1 cellular context compared by ENCODE assay signal in the genomic region with DNA sequence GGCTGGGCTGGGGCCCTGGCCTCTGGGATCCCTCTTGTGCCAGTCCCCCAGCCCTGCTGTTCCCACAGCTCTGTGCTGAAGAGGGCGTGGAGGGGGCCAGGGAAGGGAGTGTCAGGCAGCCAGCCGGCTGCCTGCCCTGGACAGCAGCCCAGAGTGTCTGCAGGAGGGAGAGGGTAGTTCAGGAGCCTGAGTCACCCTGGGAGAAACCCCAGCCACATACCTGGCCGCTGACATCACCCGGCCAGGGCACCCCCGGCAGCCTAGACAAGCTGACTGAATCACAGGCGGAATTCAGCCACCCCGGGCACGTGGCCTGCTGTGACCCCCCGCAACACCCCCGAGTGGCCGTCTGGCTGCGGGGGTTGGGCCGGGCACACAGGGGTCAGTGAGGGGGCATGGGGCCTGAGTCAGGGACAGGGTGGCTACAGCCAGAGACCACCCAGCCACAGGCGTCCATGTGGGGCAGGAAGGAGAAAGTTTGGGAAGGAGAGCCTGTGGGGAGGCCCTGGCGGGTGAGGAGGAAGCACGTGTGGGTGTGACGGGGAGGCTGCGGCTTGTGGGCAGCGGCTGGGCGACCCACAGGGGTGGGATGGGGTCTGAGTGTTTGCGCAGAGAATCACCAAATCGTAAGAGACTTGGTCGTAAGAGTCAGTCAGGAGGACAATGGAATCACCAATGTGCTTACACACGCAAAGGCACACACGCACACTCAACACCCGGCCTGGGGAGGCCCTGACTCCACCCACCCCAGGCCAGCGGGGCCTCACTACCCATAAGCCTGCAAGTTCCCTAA.
TF ChIP-seq lines count a peak whose summit lies in the region.

No MANE protein-coding gene starts in this region.

TF ChIP-seq in HepG2, 621 proteins besides CTCF, POLR2A, EP300 and RAD21 (continued from another document and continues in another):
- TF ChIP-seq, protein P1, sequence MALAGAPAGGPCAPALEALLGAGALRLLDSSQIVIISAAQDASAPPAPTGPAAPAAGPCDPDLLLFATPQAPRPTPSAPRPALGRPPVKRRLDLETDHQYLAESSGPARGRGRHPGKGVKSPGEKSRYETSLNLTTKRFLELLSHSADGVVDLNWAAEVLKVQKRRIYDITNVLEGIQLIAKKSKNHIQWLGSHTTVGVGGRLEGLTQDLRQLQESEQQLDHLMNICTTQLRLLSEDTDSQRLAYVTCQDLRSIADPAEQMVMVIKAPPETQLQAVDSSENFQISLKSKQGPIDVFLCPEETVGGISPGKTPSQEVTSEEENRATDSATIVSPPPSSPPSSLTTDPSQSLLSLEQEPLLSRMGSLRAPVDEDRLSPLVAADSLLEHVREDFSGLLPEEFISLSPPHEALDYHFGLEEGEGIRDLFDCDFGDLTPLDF (CRISPR knock-in tag; IDR thresholded peaks at IDR 0.05): no peak
- TF ChIP-seq ZNF75D (CRISPR knock-in tag; IDR thresholded peaks at IDR 0.05; ENCODE audit: borderline replicate concordance): no peak
- no peak for TF ChIP-seq ZNF563 (CRISPR knock-in tag; IDR thresholded peaks at IDR 0.05)
- peak; percentile 54 for TF ChIP-seq XRCC5 (optimal IDR thresholded peaks at IDR 0.05; ENCODE audit: low read length)
- TF ChIP-seq KLF12 (CRISPR knock-in tag; IDR thresholded peaks at IDR 0.05; ENCODE audit: borderline replicate concordance): 0 out of 2 replicates have a peak, but pooled peaks have one; percentile 40
- TF ChIP-seq AHR (CRISPR knock-in tag; IDR thresholded peaks at IDR 0.05): peak; percentile 40; the same call in 1 of the 2 replicates
- TF ChIP-seq ZNF670 (CRISPR knock-in tag; IDR thresholded peaks at IDR 0.05; ENCODE audit: borderline replicate concordance): peak; percentile 39; the same call in 1 of the 2 replicates
- no peak for TF ChIP-seq SMC3 (IDR thresholded peaks at IDR 0.05; ENCODE audit: low read length)
- 0 out of 2 replicates have a peak, but pooled peaks have one; percentile 47 for TF ChIP-seq ARNT2 (CRISPR knock-in tag; IDR thresholded peaks at IDR 0.05; ENCODE audit: low read depth)
- TF ChIP-seq SRSF1 (optimal IDR thresholded peaks at IDR 0.05; ENCODE audit: low read depth, low read length): no peak
- peak; percentile 89 for TF ChIP-seq PTBP1 (IDR thresholded peaks at IDR 0.05; ENCODE audit: low read depth, low read length, poor library complexity, severe bottlenecking)
- peak; percentile 71; the same call in 1 of the 2 replicates for TF ChIP-seq ZSCAN9 (CRISPR knock-in tag; IDR thresholded peaks at IDR 0.05; ENCODE audit: borderline replicate concordance)
- peak; percentile 87 for TF ChIP-seq ZBTB7A (CRISPR knock-in tag; IDR thresholded peaks at IDR 0.05)
- peak; percentile 94 for TF ChIP-seq SAP130 (CRISPR knock-in tag; IDR thresholded peaks at IDR 0.05; ENCODE audit: low read depth)
- no peak for TF ChIP-seq DRAP1 (CRISPR knock-in tag; IDR thresholded peaks at IDR 0.05)
- TF ChIP-seq KLF9 (CRISPR knock-in tag; IDR thresholded peaks at IDR 0.05; ENCODE audit: low read depth): peak; percentile 43; the same call in 1 of the 2 replicates
- TF ChIP-seq MTA1 (CRISPR knock-in tag; IDR thresholded peaks at IDR 0.05; ENCODE audit: borderline replicate concordance): peak; percentile 83; the same call in 1 of the 2 replicates
- 0 out of 2 replicates have a peak, but pooled peaks have one; percentile 21 for TF ChIP-seq TFDP2 (CRISPR knock-in tag; IDR thresholded peaks at IDR 0.05)
- TF ChIP-seq TBX3 (IDR thresholded peaks at IDR 0.05; ENCODE audit: borderline replicate concordance): 0 out of 2 replicates have a peak, but pooled peaks have one; percentile 26
- TF ChIP-seq ZSCAN29 (CRISPR knock-in tag; conservative IDR thresholded peaks at IDR 0.05): 0 out of 2 replicates have a peak, but pooled peaks have one; percentile 50
- no peak for TF ChIP-seq HOXD1 (CRISPR knock-in tag; IDR thresholded peaks at IDR 0.05)
- TF ChIP-seq NR3C1 (CRISPR knock-in tag; IDR thresholded peaks at IDR 0.05): no peak
- peak; percentile 70; the same call in 1 of the 2 replicates for TF ChIP-seq ESRRA (CRISPR knock-in tag; IDR thresholded peaks at IDR 0.05; ENCODE audit: low read depth)
- peak; percentile 10; the same call in 1 of the 2 replicates for TF ChIP-seq ELF1 (CRISPR knock-in tag; IDR thresholded peaks at IDR 0.05)
- TF ChIP-seq ZMYM3 (CRISPR knock-in tag; IDR thresholded peaks at IDR 0.05): peak; percentile 53; the same call in 1 of the 2 replicates
- TF ChIP-seq LCORL (IDR thresholded peaks at IDR 0.05): no peak
- TF ChIP-seq LCORL (CRISPR knock-in tag; IDR thresholded peaks at IDR 0.05): peak; percentile 97
- TF ChIP-seq HNRNPUL1 (IDR thresholded peaks at IDR 0.05; ENCODE audit: low read depth, low read length): no peak
- TF ChIP-seq ZNF430 (CRISPR knock-in tag; IDR thresholded peaks at IDR 0.05): peak; percentile 18; the same call in 1 of the 2 replicates
- peak; percentile 53 to 56; a peak in 2 of 4 replicates for TF ChIP-seq NR2F1 (CRISPR knock-in tag; IDR thresholded peaks at IDR 0.05)
- TF ChIP-seq SPEN (CRISPR knock-in tag; IDR thresholded peaks at IDR 0.05; ENCODE audit: low read depth): peak; percentile 48; the same call in 1 of the 2 replicates
- TF ChIP-seq TCF7 (IDR thresholded peaks at IDR 0.05; ENCODE audit: low read depth): no peak
- peak; percentile 43; the same call in 1 of the 2 replicates for TF ChIP-seq PITX1 (CRISPR knock-in tag; IDR thresholded peaks at IDR 0.05)
- TF ChIP-seq HDAC2 (CRISPR knock-in tag; IDR thresholded peaks at IDR 0.05): peak; percentile 72
- TF ChIP-seq JUN (CRISPR knock-in tag; IDR thresholded peaks at IDR 0.05): peak; percentile 100
- TF ChIP-seq KAT8 (CRISPR knock-in tag; IDR thresholded peaks at IDR 0.05): peak; percentile 66; the same call in 1 of the 2 replicates
- peak; percentile 57 for TF ChIP-seq TBL1XR1 (IDR thresholded peaks at IDR 0.05; ENCODE audit: borderline replicate concordance, low read length, partially characterized antibody)
- peak; percentile 97 for TF ChIP-seq SKI (IDR thresholded peaks at IDR 0.05; ENCODE audit: partially characterized antibody)
- TF ChIP-seq ZNF350 (CRISPR knock-in tag; IDR thresholded peaks at IDR 0.05; ENCODE audit: borderline replicate concordance, low read depth): peak; percentile 92
- peak; percentile 41 for TF ChIP-seq FOXA3 (CRISPR knock-in tag; IDR thresholded peaks at IDR 0.05)
- TF ChIP-seq ZNF17 (CRISPR knock-in tag; IDR thresholded peaks at IDR 0.05): no peak
- peak; percentile 43; the same call in 1 of the 2 replicates for TF ChIP-seq PCBP1 (IDR thresholded peaks at IDR 0.05; ENCODE audit: borderline replicate concordance, low read depth, low read length)
- TF ChIP-seq YEATS4 (CRISPR knock-in tag; IDR thresholded peaks at IDR 0.05; ENCODE audit: borderline replicate concordance): peak; percentile 54; the same call in 1 of the 2 replicates
- TF ChIP-seq ISX (CRISPR knock-in tag; conservative IDR thresholded peaks at IDR 0.05): no peak
- TF ChIP-seq, protein P2, sequence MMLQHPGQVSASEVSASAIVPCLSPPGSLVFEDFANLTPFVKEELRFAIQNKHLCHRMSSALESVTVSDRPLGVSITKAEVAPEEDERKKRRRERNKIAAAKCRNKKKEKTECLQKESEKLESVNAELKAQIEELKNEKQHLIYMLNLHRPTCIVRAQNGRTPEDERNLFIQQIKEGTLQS (CRISPR knock-in tag; IDR thresholded peaks at IDR 0.05): peak; percentile 100
- no peak for TF ChIP-seq RFX3 (CRISPR knock-in tag; IDR thresholded peaks at IDR 0.05)
- TF ChIP-seq ZNF572 (CRISPR knock-in tag; IDR thresholded peaks at IDR 0.05): 0 out of 2 replicates have a peak, but pooled peaks have one; percentile 52
- peak; percentile 76; the same call in 1 of the 2 replicates for TF ChIP-seq KDM2A (CRISPR knock-in tag; IDR thresholded peaks at IDR 0.05; ENCODE audit: borderline replicate concordance, low read depth)
- TF ChIP-seq SOX6 (IDR thresholded peaks at IDR 0.05): no peak
- TF ChIP-seq SOX6 (CRISPR knock-in tag; IDR thresholded peaks at IDR 0.05): peak; percentile 79
- TF ChIP-seq ZBTB40 (IDR thresholded peaks at IDR 0.05): no peak
- TF ChIP-seq ZBTB40 (CRISPR knock-in tag; IDR thresholded peaks at IDR 0.05): peak; percentile 39; the same call in 1 of the 2 replicates
- peak; percentile 76 for TF ChIP-seq FOXK1 (CRISPR knock-in tag; IDR thresholded peaks at IDR 0.05; ENCODE audit: borderline replicate concordance, low read depth)
- TF ChIP-seq, protein P3, sequence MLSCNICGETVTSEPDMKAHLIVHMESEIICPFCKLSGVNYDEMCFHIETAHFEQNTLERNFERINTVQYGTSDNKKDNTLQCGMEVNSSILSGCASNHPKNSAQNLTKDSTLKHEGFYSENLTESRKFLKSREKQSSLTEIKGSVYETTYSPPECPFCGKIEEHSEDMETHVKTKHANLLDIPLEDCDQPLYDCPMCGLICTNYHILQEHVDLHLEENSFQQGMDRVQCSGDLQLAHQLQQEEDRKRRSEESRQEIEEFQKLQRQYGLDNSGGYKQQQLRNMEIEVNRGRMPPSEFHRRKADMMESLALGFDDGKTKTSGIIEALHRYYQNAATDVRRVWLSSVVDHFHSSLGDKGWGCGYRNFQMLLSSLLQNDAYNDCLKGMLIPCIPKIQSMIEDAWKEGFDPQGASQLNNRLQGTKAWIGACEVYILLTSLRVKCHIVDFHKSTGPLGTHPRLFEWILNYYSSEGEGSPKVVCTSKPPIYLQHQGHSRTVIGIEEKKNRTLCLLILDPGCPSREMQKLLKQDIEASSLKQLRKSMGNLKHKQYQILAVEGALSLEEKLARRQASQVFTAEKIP (CRISPR knock-in tag; IDR thresholded peaks at IDR 0.05; ENCODE audit: borderline replicate concordance): no peak
- TF ChIP-seq TCF12 (IDR thresholded peaks at IDR 0.05): no peak
- 0 out of 2 replicates have a peak, but pooled peaks have one; percentile 49 for TF ChIP-seq TCF12 (CRISPR knock-in tag; IDR thresholded peaks at IDR 0.05)
- TF ChIP-seq NKX3-1 (CRISPR knock-in tag; IDR thresholded peaks at IDR 0.05): 0 out of 2 replicates have a peak, but pooled peaks have one; percentile 32
- 0 out of 2 replicates have a peak, but pooled peaks have one; percentile 23 for TF ChIP-seq MIER3 (CRISPR knock-in tag; IDR thresholded peaks at IDR 0.05; ENCODE audit: borderline replicate concordance)
